29 cellular contexts compared by ENCODE assay signal in the genomic region with DNA sequence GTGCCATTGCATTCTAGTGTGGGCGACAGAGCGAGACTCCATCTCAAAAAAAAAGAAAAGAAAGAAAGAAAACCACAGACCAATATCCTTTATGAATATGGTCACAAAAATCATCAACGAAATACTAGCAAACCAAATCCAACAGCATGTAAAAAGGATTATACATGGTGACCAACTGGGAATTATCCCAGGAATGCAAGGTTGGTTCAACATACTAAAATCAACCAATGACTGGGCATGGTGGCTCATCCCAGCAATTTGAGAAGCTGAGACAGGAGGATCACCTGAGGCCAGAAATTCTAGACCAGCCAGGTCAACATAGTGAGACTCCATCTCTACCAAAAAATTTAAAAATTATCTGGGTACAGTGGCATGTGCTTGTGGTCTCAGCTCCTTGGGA. TPM values are rescaled to one million over a fixed set of nuclear protein-coding genes. Genes with fewer than 3 reads are reported as not detected.
"Had no signal": no experiment of that assay in that cellular context is flagged by ENCODE, and none has a peak within 500 bp of the region (broad histone marks: within the 10 kb centered on the region; RNA-seq: fewer than 3 reads in every experiment).

No MANE protein-coding gene starts in this region.

- ATAC-seq: activated CD8-positive, alpha-beta memory T cell treated with anti-CD3 and anti-CD28 coated beads, Interleukin-2, amount 10 ng/mL, durations not matched to agents 7 days and 5 days; body of pancreas; T-cell had no signal

- H3K27ac ChIP-seq: ascending aorta, body of pancreas, Peyer's patch, SK-N-MC had no signal

- FAIRE-seq: bronchial epithelial cell, TTC549 had no signal

- H3K9me3 ChIP-seq: body of pancreas, Peyer's patch had no signal

- DNase-seq: activated B cell treated with CpG ODN at 0.5 μM for 24 hours; activated CD4-positive, alpha-beta T cell treated with anti-CD3 and anti-CD28 coated beads for 1 hour; activated CD4-positive, alpha-beta T cell treated with anti-CD3 and anti-CD28 coated beads, Interleukin-2, amount 10 ng/mL, durations not matched to agents 24 days and 14 days; activated CD4-positive, alpha-beta T cell treated with anti-CD3 and anti-CD28 coated beads, Interleukin-2, amount 50 U/mL, for 48 hours; activated CD8-positive, alpha-beta memory T cell treated with anti-CD3 and anti-CD28 coated beads, Interleukin-2, amount 10 ng/mL, durations not matched to agents 7 days and 5 days; activated effector memory CD4-positive, alpha-beta T cell treated with Interleukin-2 at 50 U/mL for 16 hours; activated naive CD4-positive, alpha-beta T cell; activated T-cell treated with anti-CD3 and anti-CD28 coated beads, Interleukin-2, amount 50 U/mL, for 24 hours; body of pancreas; central memory CD4-positive, alpha-beta T cell; NCI-H1092 treated with DMSO at 0.1 percent for 48 hours; NCI-H1417 treated with DMSO at 0.1 percent for 48 hours; NCI-H1694; NCI-H2029; NCI-H2107; NCI-H2171 treated with DMSO at 0.1 percent for 48 hours; NCI-H69; NK-92 treated with Interleukin-12 subunit alpha and Interleukin-12 subunit beta, amount 100 ng/mL, for 24 hours; OCI-M1; Peyer's patch; T-cell; T-helper 2 cell; T1000 had no signal

- H3K27me3 ChIP-seq: ascending aorta, body of pancreas, MG63, Peyer's patch had no signal

- H3K4me3 ChIP-seq: ascending aorta, body of pancreas, MG63, Peyer's patch, SK-N-MC had no signal

- H3K4me1 ChIP-seq: ascending aorta, body of pancreas, Peyer's patch had no signal

- H3K36me3 ChIP-seq: ascending aorta, MG63, Peyer's patch had no signal

RNA-seq across cellular contexts. Expression of a gene that starts 7.2 kb away (rescaled TPM):
- total RNA-seq: ascending aorta, bronchial epithelial cell, NCI-H460, Peyer's patch had no signal
